Comparison of ENCODE assay signal across 11 cellular contexts in genomic region chr9:120889606-120890396, GRCh38. TPM values are rescaled to one million over a fixed set of nuclear protein-coding genes. Genes with fewer than 3 reads are reported as not detected.
DNase-seq lines count a peak whose midpoint lies in the region; ATAC-seq, FAIRE-seq and TF ChIP-seq lines count a peak whose summit lies in the region.
"Had no signal": no experiment of that assay in that cellular context is flagged by ENCODE, and none has a peak within 500 bp of the region (broad histone marks: within the 10 kb centered on the region; RNA-seq: fewer than 3 reads in every experiment).

No MANE protein-coding gene starts in this region.

- H3K4me3 Mint-ChIP-seq in WTC11 = no peak overlapping the region

- H3K4me1 Mint-ChIP-seq in WTC11 = peaks cover 17% of the 10 kb centered on the region

- ATAC-seq in HepG2 (no peak), right lobe of liver (no peak), WTC11 (no peak), HG03342 (IDR thresholded peaks at IDR 0.05; ENCODE audit: unreplicated experiment) (no peak)

- H3K4me1 ChIP-seq in HepG2 (ENCODE audit: insufficient read depth, low read length) (peaks cover 42% of the 10 kb centered on the region), right lobe of liver (peaks cover 0 to 5% (median 0%) of the 10 kb centered on the region in 4 donors), mucosa of rectum (ENCODE audit: control insufficient read depth in 2 of 2, insufficient read depth in 2 of 2, low read length in 2 of 2) (peaks cover 22 to 28% of the 10 kb centered on the region in 2 donors), vagina (peaks cover 64% of the 10 kb centered on the region)
- H3K4me1 ChIP-seq: psoas muscle had no signal

- H4K20me1 ChIP-seq in HepG2 (ENCODE audit: insufficient read depth, low read length) = no peaks in the 10 kb centered on the region

- H3K27ac ChIP-seq in HepG2 (ENCODE audit: extremely low read length, insufficient read depth, low read length) = no peak overlapping the region
- H3K27ac ChIP-seq in right lobe of liver = no peak overlapping the region
- H3K27ac ChIP-seq in mucosa of rectum (ENCODE audit: low read depth in 2 of 2, low read length in 2 of 2) = peak overlapping the region; percentile 15 to 59
- H3K27ac ChIP-seq in vagina = peak overlapping the region; percentile 80
- H3K27ac ChIP-seq: psoas muscle had no signal

- no peaks in the 10 kb centered on the region for H3K9me3 Mint-ChIP-seq in WTC11

- no peaks in the 10 kb centered on the region for H3K36me3 Mint-ChIP-seq in WTC11

- TF ChIP-seq EP300 in HepG2 (IDR thresholded peaks at IDR 0.05; ENCODE audit: low read depth in 2 of 2, low read length in 2 of 2) = no peak
- no peak for TF ChIP-seq EP300 in HepG2 (CRISPR knock-in tag; IDR thresholded peaks at IDR 0.05; ENCODE audit: borderline replicate concordance)

- TF ChIP-seq POLR2A in HepG2 (IDR thresholded peaks at IDR 0.05; ENCODE audit: insufficient read depth in 1 of 2, low read depth in 2 of 2, low read length in 2 of 2) (no peak), right lobe of liver (IDR thresholded peaks at IDR 0.05) (no peak), vagina (IDR thresholded peaks at IDR 0.05) (no peak)

- no peaks in the 10 kb centered on the region for H3K36me3 ChIP-seq in HepG2 (replicated peaks in 1 of 2; ENCODE audit: control insufficient read depth in 1 of 2, insufficient read depth in 2 of 2, low read length in 2 of 2)
- no peaks in the 10 kb centered on the region for H3K36me3 ChIP-seq in right lobe of liver
- H3K36me3 ChIP-seq in mucosa of rectum (ENCODE audit: control insufficient read depth in 2 of 2, insufficient read depth in 2 of 2, low read length in 2 of 2) = no peaks in the 10 kb centered on the region
- no peaks in the 10 kb centered on the region for H3K36me3 ChIP-seq in vagina

- H3K9me3 ChIP-seq in HepG2 (ENCODE audit: low read length) (no peaks in the 10 kb centered on the region), right lobe of liver (no peaks in the 10 kb centered on the region), mucosa of rectum (ENCODE audit: control insufficient read depth in 2 of 2, low read length in 2 of 2) (no peaks in the 10 kb centered on the region), vagina (no peaks in the 10 kb centered on the region)
- H3K9me3 ChIP-seq: psoas muscle had no signal

- DNase-seq in HepG2 (ENCODE audit: low spot score) (no peak), right lobe of liver (no peak), WTC11 (ENCODE audit: low spot score) (no peak), vagina (ENCODE audit: extremely low spot score in 2 of 2) (no peak), iPS-NIHi11 (ENCODE audit: low spot score) (no peak), activated gamma-delta T cell (lab: John Stamatoyannopoulos, UW) (no peak)
- DNase-seq: KG1, kidney glomerular epithelial cell, psoas muscle had no signal

- WGBS in HepG2 (ENCODE audit: low lambda C conversion rate) = 34% methylated on average over 3 of the region's 3 CpGs
- WGBS in right lobe of liver (ENCODE audit: insufficient coverage, low coverage, low lambda C conversion rate, missing lambda C conversion rate) = 68% methylated on average over 3 of the region's 3 CpGs

- no TSS peak for BruUV-seq in HepG2 (replicated peaks; lab: Mats Ljungman, UMichigan)

- H3K9ac ChIP-seq in HepG2 (ENCODE audit: insufficient read depth, low read depth, low read length) (no peak overlapping the region), mucosa of rectum (ENCODE audit: low read depth in 1 of 2, low read length in 2 of 2) (peak overlapping the region in 1 of 2 donors; percentile 22)

- CTCF ChIA-PET in HepG2 (lab: Yijun Ruan, JAX; ENCODE audit: low intra/inter-chr PET ratio, low total read pairs) = no interaction called here
- CTCF ChIA-PET in WTC11 (lab: Charles Lee) = interaction anchor here (0.6 to 1.8 kb wide), 13 partner anchors 11 to 389 kb away, joined by 3 to 10 read pairs (median 3); partner anchors contain the start of gene PHF19

- H3K79me2 ChIP-seq in HepG2 (ENCODE audit: insufficient read depth, low read length) = no peaks in the 10 kb centered on the region

- peak overlapping the region; percentile 66 for H3K4me2 ChIP-seq in HepG2 (ENCODE audit: low read depth, low read length)

- H2AFZ ChIP-seq in HepG2 (ENCODE audit: low read length) = no peak overlapping the region

- H3K27ac Mint-ChIP-seq in WTC11 = no peak overlapping the region

- H3K27me3 Mint-ChIP-seq in WTC11 (ENCODE audit: low read depth) = peaks cover 23% of the 10 kb centered on the region

- POLR2A ChIA-PET in HepG2 (lab: Yijun Ruan, JAX) = interaction anchor here (1.5 kb wide), 1 partner anchor 97 kb away, joined by 5 read pairs; the partner anchor contains the start of gene FBXW2
- POLR2A ChIA-PET in WTC11 (lab: Charles Lee) = no interaction called here

- no peak for FAIRE-seq in HepG2 (lab: Jason Lieb, UNC)

- intact Hi-C loops in HepG2 (cut with micrococcal nuclease; ENCODE audit: unreplicated experiment) = loop anchor here (5.0 kb wide), 1 partner anchor 38 kb away; the partner anchor contains the start of gene TRAF1
- intact Hi-C loops in right lobe of liver (cut with DNase I) = no loop called here
- intact Hi-C loops in vagina (cut with DNase I) = loop anchor here (5.0 kb wide), 1 partner anchor 42 kb away; no protein-coding TSS in a partner anchor

- peak overlapping the region in 2 of 3 experiments; percentile 32 to 41; a peak in 3 of 6 replicates for H3K4me3 ChIP-seq in HepG2 (replicated peaks in 1 of 3; ENCODE audit: insufficient read depth in 1 of 3, low read depth in 2 of 3, low read length in 3 of 3)
- no peak overlapping the region for H3K4me3 ChIP-seq in right lobe of liver
- no peak overlapping the region for H3K4me3 ChIP-seq in mucosa of rectum (ENCODE audit: low read length in 2 of 2)
- H3K4me3 ChIP-seq in vagina = no peak overlapping the region
- H3K4me3 ChIP-seq: psoas muscle had no signal

- TF ChIP-seq CTCF in HepG2 (CRISPR knock-in tag; IDR thresholded peaks at IDR 0.05) (no peak), right lobe of liver (IDR thresholded peaks at IDR 0.05) (no peak), WTC11 (IDR thresholded peaks at IDR 0.05) (no peak), vagina (IDR thresholded peaks at IDR 0.05) (no peak)

- TF ChIP-seq RAD21 in HepG2 (CRISPR knock-in tag; IDR thresholded peaks at IDR 0.05) = no peak

- in situ Hi-C loops in HepG2 (cut with HindIII; ENCODE audit: extremely low pct_ligation_motif_present, low pct_unique_long_range_greater_than_20kb) = no loop called here

- H3K27me3 ChIP-seq in HepG2 (ENCODE audit: control insufficient read depth in 1 of 2, insufficient read depth in 2 of 2, low read length in 2 of 2) (peaks cover 3 to 14% of the 10 kb centered on the region in 2 experiments; a peak in 2 of 5 replicates), right lobe of liver (no peaks in the 10 kb centered on the region), mucosa of rectum (ENCODE audit: control insufficient read depth in 2 of 2, insufficient read depth in 2 of 2, low read length in 2 of 2) (no peaks in the 10 kb centered on the region), vagina (no peaks in the 10 kb centered on the region)

RNA-seq across cellular contexts. Expression of gene PHF19, which starts 12.8 kb away (rescaled TPM):
- 38.9 and 41.3 TPM in 2 replicates for total RNA-seq in HepG2 (2016; rRNA removed; fragmentation: Illumina TruSeq; extraction: Trizol)
- total RNA-seq in HepG2 (2016; cell fraction: cytosol; rRNA removed; fragmentation: Illumina TruSeq; extraction: Trizol; ENCODE audit: low read depth) = 37.4 and 48.9 TPM in 2 replicates
- total RNA-seq in HepG2 (2016; cell fraction: insoluble cytoplasmic fraction; rRNA removed; fragmentation: Illumina TruSeq; extraction: Trizol) = 37.1 and 41.5 TPM in 2 replicates
- total RNA-seq in HepG2 (2016; cell fraction: membrane; rRNA removed; fragmentation: Illumina TruSeq; extraction: Trizol) = 43.2 and 56.9 TPM in 2 replicates
- 34.7 and 40.7 TPM in 2 replicates for total RNA-seq in HepG2 (2016; cell fraction: nucleus; rRNA removed; fragmentation: Illumina TruSeq; extraction: Trizol)
- polyA plus RNA-seq in HepG2 (2011; rRNA removed) = 25.5 and 29.7 TPM in 2 replicates
- 20.2 and 33.0 TPM in 2 replicates for polyA plus RNA-seq in HepG2 (2011; cell fraction: cytosol; rRNA removed)
- 61.0 and 76.3 TPM in 2 replicates for polyA plus RNA-seq in HepG2 (2011; cell fraction: nucleus; rRNA removed)
- 20.3 and 24.3 TPM in 2 replicates for polyA plus RNA-seq in HepG2 (2012)
- polyA plus RNA-seq in HepG2 (2016; cell fraction: cytosol; fragmentation: Illumina TruSeq; extraction: Trizol; ENCODE audit: low read depth) = 79.2 and 107 TPM in 2 replicates
- 42.2 and 45.3 TPM in 2 replicates for polyA plus RNA-seq in HepG2 (2016; cell fraction: insoluble cytoplasmic fraction; fragmentation: Illumina TruSeq; extraction: Trizol; ENCODE audit: low read depth)
- polyA plus RNA-seq in HepG2 (2016; cell fraction: membrane; fragmentation: Illumina TruSeq; extraction: Trizol; ENCODE audit: low read depth) = 66.8 and 74.2 TPM in 2 replicates
- 60.4 and 66.8 TPM in 2 replicates for polyA plus RNA-seq in HepG2 (2016; cell fraction: nucleus; fragmentation: Illumina TruSeq; extraction: Trizol; ENCODE audit: insufficient read depth, low read depth)
- 67.2 and 159 TPM in 2 replicates for polyA minus RNA-seq in HepG2 (2011; rRNA and poly(A)+ RNA removed; ENCODE audit: low replicate concordance)
- polyA minus RNA-seq in HepG2 (2011; cell fraction: cytosol; rRNA and poly(A)+ RNA removed) = 15.8 and 17.7 TPM in 2 replicates
- polyA minus RNA-seq in HepG2 (2011; cell fraction: nucleus; rRNA and poly(A)+ RNA removed) = 34.7 and 42.2 TPM in 2 replicates
- 1 to 10 TPM; 2.2 to 8.0 (median 5.2) TPM for total RNA-seq in right lobe of liver
- 29.3 to 39.0 TPM (median 35.4 TPM) in 3 replicates for total RNA-seq in WTC11 (2021)
- 44.9 TPM for total RNA-seq in vagina

RNA-seq across cellular contexts. Expression of gene TRAF1, which starts 36.8 kb away (rescaled TPM):
- total RNA-seq in HepG2 (2016; rRNA removed; fragmentation: Illumina TruSeq; extraction: Trizol) (0.11 and 0.44 TPM in 2 replicates), right lobe of liver (1 to 10 TPM in 5 of 6 experiments, under 1 TPM in 1; 0.99 to 2.5 (median 2.1) TPM), WTC11 (2021) (1.8 to 3.1 TPM (median 2.9 TPM) in 3 replicates), vagina (6.9 TPM)
- 0.09 and 0.10 TPM in 2 replicates for total RNA-seq in HepG2 (2016; cell fraction: cytosol; rRNA removed; fragmentation: Illumina TruSeq; extraction: Trizol; ENCODE audit: low read depth)
- total RNA-seq in HepG2 (2016; cell fraction: insoluble cytoplasmic fraction; rRNA removed; fragmentation: Illumina TruSeq; extraction: Trizol) = 0.25 and 0.39 TPM in 2 replicates
- total RNA-seq in HepG2 (2016; cell fraction: membrane; rRNA removed; fragmentation: Illumina TruSeq; extraction: Trizol) = 0.09 and 0.21 TPM in 2 replicates
- 0.75 and 0.87 TPM in 2 replicates for total RNA-seq in HepG2 (2016; cell fraction: nucleus; rRNA removed; fragmentation: Illumina TruSeq; extraction: Trizol)
- polyA plus RNA-seq in HepG2 (2011; rRNA removed) = 1.0 and 1.8 TPM in 2 replicates
- 0.48 and 0.60 TPM in 2 replicates for polyA plus RNA-seq in HepG2 (2011; cell fraction: cytosol; rRNA removed)
- 5.5 and 7.6 TPM in 2 replicates for polyA plus RNA-seq in HepG2 (2011; cell fraction: nucleus; rRNA removed)
- polyA plus RNA-seq in HepG2 (2012) = 0.59 and 0.96 TPM in 2 replicates
- polyA plus RNA-seq in HepG2 (2016; cell fraction: cytosol; fragmentation: Illumina TruSeq; extraction: Trizol; ENCODE audit: low read depth) = 0.07 and 0.10 TPM in 2 replicates
- 0.19 and 0.26 TPM in 2 replicates for polyA plus RNA-seq in HepG2 (2016; cell fraction: insoluble cytoplasmic fraction; fragmentation: Illumina TruSeq; extraction: Trizol; ENCODE audit: low read depth)
- polyA plus RNA-seq in HepG2 (2016; cell fraction: membrane; fragmentation: Illumina TruSeq; extraction: Trizol; ENCODE audit: low read depth) = 0.09 and 0.19 TPM in 2 replicates
- polyA plus RNA-seq in HepG2 (2016; cell fraction: nucleus; fragmentation: Illumina TruSeq; extraction: Trizol; ENCODE audit: insufficient read depth, low read depth) = 2.2 TPM in 2 replicates
- polyA minus RNA-seq in HepG2 (2011; rRNA and poly(A)+ RNA removed; ENCODE audit: low replicate concordance) = 0.91 and 1.4 TPM in 2 replicates
- polyA minus RNA-seq in HepG2 (2011; cell fraction: cytosol; rRNA and poly(A)+ RNA removed) = 0.09 and 0.20 TPM in 2 replicates
- polyA minus RNA-seq in HepG2 (2011; cell fraction: nucleus; rRNA and poly(A)+ RNA removed) = 3.5 and 3.7 TPM in 2 replicates

RNA-seq across cellular contexts. Expression of gene PSMD5, which starts 47.1 kb away (rescaled TPM):
- 18.1 and 32.6 TPM in 2 replicates for total RNA-seq in HepG2 (2016; rRNA removed; fragmentation: Illumina TruSeq; extraction: Trizol)
- total RNA-seq in HepG2 (2016; cell fraction: cytosol; rRNA removed; fragmentation: Illumina TruSeq; extraction: Trizol; ENCODE audit: low read depth) = 4.5 and 4.8 TPM in 2 replicates
- total RNA-seq in HepG2 (2016; cell fraction: insoluble cytoplasmic fraction; rRNA removed; fragmentation: Illumina TruSeq; extraction: Trizol) = 18.2 and 34.4 TPM in 2 replicates
- total RNA-seq in HepG2 (2016; cell fraction: membrane; rRNA removed; fragmentation: Illumina TruSeq; extraction: Trizol) = 10.6 and 10.9 TPM in 2 replicates
- total RNA-seq in HepG2 (2016; cell fraction: nucleus; rRNA removed; fragmentation: Illumina TruSeq; extraction: Trizol) = 12.4 and 13.6 TPM in 2 replicates
- 10.6 and 12.7 TPM in 2 replicates for polyA plus RNA-seq in HepG2 (2011; rRNA removed)
- polyA plus RNA-seq in HepG2 (2011; cell fraction: cytosol; rRNA removed) = 5.4 and 8.9 TPM in 2 replicates
- 3.1 and 5.2 TPM in 2 replicates for polyA plus RNA-seq in HepG2 (2011; cell fraction: nucleus; rRNA removed)
- 9.2 and 10.8 TPM in 2 replicates for polyA plus RNA-seq in HepG2 (2012)
- polyA plus RNA-seq in HepG2 (2016; cell fraction: cytosol; fragmentation: Illumina TruSeq; extraction: Trizol; ENCODE audit: low read depth) = 1.4 and 1.6 TPM in 2 replicates
- 28.5 and 31.9 TPM in 2 replicates for polyA plus RNA-seq in HepG2 (2016; cell fraction: insoluble cytoplasmic fraction; fragmentation: Illumina TruSeq; extraction: Trizol; ENCODE audit: low read depth)
- polyA plus RNA-seq in HepG2 (2016; cell fraction: membrane; fragmentation: Illumina TruSeq; extraction: Trizol; ENCODE audit: low read depth) = 5.5 and 6.3 TPM in 2 replicates
- polyA plus RNA-seq in HepG2 (2016; cell fraction: nucleus; fragmentation: Illumina TruSeq; extraction: Trizol; ENCODE audit: insufficient read depth, low read depth) = 15.3 and 18.2 TPM in 2 replicates
- 11.4 and 32.6 TPM in 2 replicates for polyA minus RNA-seq in HepG2 (2011; rRNA and poly(A)+ RNA removed; ENCODE audit: low replicate concordance)
- polyA minus RNA-seq in HepG2 (2011; cell fraction: cytosol; rRNA and poly(A)+ RNA removed) = 10.7 and 13.2 TPM in 2 replicates
- polyA minus RNA-seq in HepG2 (2011; cell fraction: nucleus; rRNA and poly(A)+ RNA removed) = 14.9 and 16.2 TPM in 2 replicates
- 10 to 100 TPM; 14.1 to 29.2 (median 21.5) TPM for total RNA-seq in right lobe of liver
- total RNA-seq in WTC11 (2021) = 61.1 to 65.9 TPM (median 65.8 TPM) in 3 replicates
- 27.5 TPM for total RNA-seq in vagina

Comparison
In these comparisons a context has a peak if more than half of its experiments do, and no peak if none do; other contexts are left out.
1. H3K4me3 ChIP-seq: peak in HepG2 (2 of 3); none in right lobe of liver (0 of 3), mucosa of rectum (0 of 2) and vagina (0 of 2).
2. intact Hi-C loops: an anchor here in HepG2 (5.0 kb wide) and vagina (5.0 kb wide); none called in right lobe of liver.
3. H3K27ac ChIP-seq: peak in mucosa of rectum (2 of 2) and vagina (single experiment); none in HepG2 (single experiment) and right lobe of liver (0 of 3).
4. Of the 50 proteins assayed by ChIP-seq in both HepG2 and WTC11: peak only in HepG2: none; only in WTC11: none; in both: PRDM15; in neither: 49.